8 cellular contexts compared by ENCODE assay signal in the genomic region with DNA sequence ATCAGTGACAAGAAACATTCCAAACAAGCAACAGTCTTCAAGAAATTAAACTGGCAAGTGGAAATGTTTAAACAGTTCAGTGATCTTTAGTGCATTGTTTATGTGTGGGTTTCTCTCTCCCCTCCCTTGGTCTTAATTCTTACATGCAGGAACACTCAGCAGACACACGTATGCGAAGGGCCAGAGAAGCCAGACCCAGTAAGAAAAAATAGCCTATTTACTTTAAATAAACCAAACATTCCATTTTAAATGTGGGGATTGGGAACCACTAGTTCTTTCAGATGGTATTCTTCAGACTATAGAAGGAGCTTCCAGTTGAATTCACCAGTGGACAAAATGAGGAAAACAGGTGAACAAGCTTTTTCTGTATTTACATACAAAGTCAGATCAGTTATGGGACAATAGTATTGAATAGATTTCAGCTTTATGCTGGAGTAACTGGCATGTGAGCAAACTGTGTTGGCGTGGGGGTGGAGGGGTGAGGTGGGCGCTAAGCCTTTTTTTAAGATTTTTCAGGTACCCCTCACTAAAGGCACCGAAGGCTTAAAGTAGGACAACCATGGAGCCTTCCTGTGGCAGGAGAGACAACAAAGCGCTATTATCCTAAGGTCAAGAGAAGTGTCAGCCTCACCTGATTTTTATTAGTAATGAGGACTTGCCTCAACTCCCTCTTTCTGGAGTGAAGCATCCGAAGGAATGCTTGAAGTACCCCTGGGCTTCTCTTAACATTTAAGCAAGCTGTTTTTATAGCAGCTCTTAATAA. TPM values are rescaled to one million over a fixed set of nuclear protein-coding genes. Genes with fewer than 3 reads are reported as not detected.
DNase-seq lines count a peak whose midpoint lies in the region; ATAC-seq and TF ChIP-seq lines count a peak whose summit lies in the region.

No MANE protein-coding gene starts in this region.

- DNase-seq in NCI-H2227 (lab: John Stamatoyannopoulos, UW; ENCODE audit: unreplicated experiment): peak; percentile 35
- DNase-seq in NCI-H2227 treated with DMSO at 0.1 percent for 48 hours (lab: John Stamatoyannopoulos, UW): no peak
- no peak for DNase-seq in activated CD8-positive, alpha-beta T cell treated with anti-CD3 and anti-CD28 coated beads for 36 hours
- DNase-seq in substantia nigra (lab: John Stamatoyannopoulos, UW): peak in 5 of 49 donors; percentile 34 to 71 (median 59)
- DNase-seq in AG08396 (ENCODE audit: low spot score): no peak
- DNase-seq in MV-4-11 (lab: John Stamatoyannopoulos, UW): no peak

- POLR2A ChIA-PET in activated CD8-positive, alpha-beta T cell treated with anti-CD3 and anti-CD28 coated beads for 36 hours (lab: Charles Lee): interaction anchor here (0.6 to 36.2 kb wide), 25 partner anchors 5 to 172 kb away, joined by 3 to 4842 read pairs (median 4); a partner anchor contains a TSS

- H3K9me3 Mint-ChIP-seq in activated CD8-positive, alpha-beta T cell treated with anti-CD3 and anti-CD28 coated beads for 36 hours: no peaks in the 10 kb centered on the region

- ATAC-seq in activated CD8-positive, alpha-beta T cell treated with anti-CD3 and anti-CD28 coated beads for 36 hours: no peak
- ATAC-seq in HG03469 (IDR thresholded peaks at IDR 0.05; ENCODE audit: unreplicated experiment): no peak

- H3K27me3 ChIP-seq in iPS-20b (ENCODE audit: insufficient read depth, low read length): no peaks in the 10 kb centered on the region

- intact Hi-C loops in activated CD8-positive, alpha-beta T cell treated with anti-CD3 and anti-CD28 coated beads for 36 hours (cut with micrococcal nuclease): loop anchor here (5.0 kb wide), 1 partner anchor 33 kb away; no protein-coding TSS in a partner anchor

- no peak for TF ChIP-seq CTCF in activated CD8-positive, alpha-beta T cell treated with anti-CD3 and anti-CD28 coated beads for 36 hours (IDR thresholded peaks at IDR 0.05)

- CTCF ChIA-PET in activated CD8-positive, alpha-beta T cell treated with anti-CD3 and anti-CD28 coated beads for 36 hours (lab: Charles Lee): interaction anchor here (1.0 to 16.5 kb wide), 8 partner anchors 7 to 151 kb away, joined by 3 to 448 read pairs (median 9); a partner anchor contains a TSS

- no peaks in the 10 kb centered on the region for H3K9me3 ChIP-seq in iPS-20b (ENCODE audit: insufficient read depth, low read depth, low read length)

- peaks cover 72% of the 10 kb centered on the region for H3K36me3 ChIP-seq in iPS-20b (ENCODE audit: insufficient read depth, low read depth, low read length)

- peaks cover 9% of the 10 kb centered on the region; the same call in 1 of the 2 replicates for H3K4me1 ChIP-seq in iPS-20b (ENCODE audit: insufficient read depth, low read length)

- H3K4me1 Mint-ChIP-seq in activated CD8-positive, alpha-beta T cell treated with anti-CD3 and anti-CD28 coated beads for 36 hours (ENCODE audit: low read depth): peaks cover 42% of the 10 kb centered on the region

- no peak overlapping the region for H3K4me3 Mint-ChIP-seq in activated CD8-positive, alpha-beta T cell treated with anti-CD3 and anti-CD28 coated beads for 36 hours

- H3K27ac ChIP-seq in iPS-20b (ENCODE audit: low read length) (no peak overlapping the region), substantia nigra (ENCODE audit: low read depth, low read length, poor library complexity, severe bottlenecking) (peak overlapping the region; percentile 100)

- no peaks in the 10 kb centered on the region for H3K27me3 Mint-ChIP-seq in activated CD8-positive, alpha-beta T cell treated with anti-CD3 and anti-CD28 coated beads for 36 hours

- peak overlapping the region; percentile 81 for H3K27ac Mint-ChIP-seq in activated CD8-positive, alpha-beta T cell treated with anti-CD3 and anti-CD28 coated beads for 36 hours

- H3K9ac ChIP-seq in iPS-20b (ENCODE audit: low read depth, low read length): peak overlapping the region; percentile 100

- H3K4me3 ChIP-seq in iPS-20b (ENCODE audit: low read length): peak overlapping the region; percentile 96

- H3K36me3 Mint-ChIP-seq in activated CD8-positive, alpha-beta T cell treated with anti-CD3 and anti-CD28 coated beads for 36 hours (ENCODE audit: low read depth): peaks cover 8% of the 10 kb centered on the region

RNA-seq across cellular contexts. Expression of a gene that starts 6.0 kb away (rescaled TPM):
- total RNA-seq in activated CD8-positive, alpha-beta T cell treated with anti-CD3 and anti-CD28 coated beads for 36 hours: 1,000 to 10,000 TPM; 3,856 to 3,869 TPM

RNA-seq across cellular contexts. Expression of a gene that starts 20.0 kb away (rescaled TPM):
- total RNA-seq in activated CD8-positive, alpha-beta T cell treated with anti-CD3 and anti-CD28 coated beads for 36 hours: 10 to 100 TPM; 71.5 to 76.8 TPM

RNA-seq across cellular contexts. Expression of a gene that starts 53.3 kb away (rescaled TPM):
- 10 to 100 TPM; 55.4 to 56.0 TPM for total RNA-seq in activated CD8-positive, alpha-beta T cell treated with anti-CD3 and anti-CD28 coated beads for 36 hours
